In the genomic region with DNA sequence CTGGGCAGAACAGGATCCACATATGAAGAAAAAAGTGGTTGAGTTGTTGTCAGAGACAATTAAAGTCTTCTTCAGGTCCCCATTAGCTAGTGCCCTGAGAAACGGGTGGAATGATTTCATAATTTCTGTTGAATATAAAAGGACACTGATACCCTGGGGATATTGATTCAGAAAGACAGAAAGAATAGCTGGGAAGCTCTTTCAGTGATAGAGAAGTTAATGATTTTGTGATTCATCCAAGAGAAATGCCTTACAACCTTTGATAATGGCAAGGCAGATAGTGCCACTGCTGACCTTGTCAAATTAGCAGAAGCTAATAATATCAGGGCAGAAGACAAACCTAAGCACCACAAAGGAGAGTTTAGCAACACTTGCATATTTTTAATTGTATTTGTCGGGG, we compare ENCODE assay signal across 21 cellular contexts. TPM values are rescaled to one million over a fixed set of nuclear protein-coding genes. Genes with fewer than 3 reads are reported as not detected.
DNase-seq lines count a peak whose midpoint lies in the region; ATAC-seq, FAIRE-seq and TF ChIP-seq lines count a peak whose summit lies in the region.
"Had no signal": no experiment of that assay in that cellular context is flagged by ENCODE, and none has a peak within 500 bp of the region (broad histone marks: within the 10 kb centered on the region; RNA-seq: fewer than 3 reads in every experiment).

No MANE protein-coding gene starts in this region.

- H3K9me3 ChIP-seq in A549 (no peaks in the 10 kb centered on the region), gastroesophageal sphincter (no peaks in the 10 kb centered on the region)

- CTCF ChIA-PET in A549 (lab: Yijun Ruan, JAX): interaction anchor here (0.6 to 1.5 kb wide), 5 partner anchors 9 to 842 kb away, joined by 3 to 4 read pairs (median 3); no protein-coding TSS in a partner anchor

- H3K4me3 ChIP-seq in A549 (no peak overlapping the region), gastroesophageal sphincter (no peak overlapping the region)
- H3K4me3 ChIP-seq: K562, PC-9 had no signal

- peak overlapping the region; percentile 51 for H3K4me2 ChIP-seq in A549
- H3K4me2 ChIP-seq: PC-9 had no signal

- no peak for TF ChIP-seq EP300 in A549 (IDR thresholded peaks at IDR 0.05)
- no peak for TF ChIP-seq EP300 in gastroesophageal sphincter (IDR thresholded peaks at IDR 0.05)

- no peak for DNase-seq in A549 (ENCODE audit: low read depth in 1 of 2, low spot score in 1 of 2)
- peak; percentile 9 for DNase-seq in M059J (ENCODE audit: low read depth)
- DNase-seq in SW480 (ENCODE audit: low spot score): peak; percentile 7
- DNase-seq in foreskin melanocyte: peak; percentile 63
- DNase-seq in mesenteric fat pad (ENCODE audit: low spot score): no peak
- DNase-seq: DMS 273 treated with DMSO at 0.1 percent for 48 hours, GF-D8, H7, NCI-H1436, NCI-H2029 treated with DMSO at 0.1 percent for 48 hours, NCI-H510A, PC-9, Right ventricle myocardium superior had no signal

- TF ChIP-seq RAD21 in A549 (conservative IDR thresholded peaks at IDR 0.05 in 1 of 2, IDR thresholded peaks at IDR 0.05 in 1 of 2): no peak

- TF ChIP-seq POLR2A in A549 (IDR thresholded peaks at IDR 0.05; ENCODE audit: low read length) (no peak), gastroesophageal sphincter (IDR thresholded peaks at IDR 0.05) (no peak)

- H3K27ac ChIP-seq in A549 (no peak overlapping the region), gastroesophageal sphincter (no peak overlapping the region)
- H3K27ac ChIP-seq: C4-2B, PC-9 had no signal

- POLR2A ChIA-PET in A549 (lab: Yijun Ruan, JAX): no interaction called here

- ATAC-seq in A549 (no peak), HG03175 (IDR thresholded peaks at IDR 0.05; ENCODE audit: unreplicated experiment) (no peak), HG03432 (IDR thresholded peaks at IDR 0.05; ENCODE audit: unreplicated experiment) (no peak), gastroesophageal sphincter (no peak)
- ATAC-seq: K562 had no signal

- H3K4me1 ChIP-seq in A549 (peaks cover 11% of the 10 kb centered on the region; the same call in 2 of the 3 replicates), gastroesophageal sphincter (peaks cover 0 to under 1% (median 0%) of the 10 kb centered on the region in 3 donors)

- H3K36me3 ChIP-seq in gastroesophageal sphincter: no peaks in the 10 kb centered on the region

- no peaks in the 10 kb centered on the region for H3K27me3 ChIP-seq in gastroesophageal sphincter

- 42% methylated on average over 2 of the region's 2 CpGs for WGBS in A549 (ENCODE audit: missing lambda C conversion rate)
- WGBS in gastroesophageal sphincter (ENCODE audit: low coverage in 1 of 2), 2 donors: 72 to 92% methylated on average over 1 to 2 of the region's 2 CpGs

- no peak for TF ChIP-seq CTCF in A549 (IDR thresholded peaks at IDR 0.05)
- no peak for TF ChIP-seq CTCF in gastroesophageal sphincter (IDR thresholded peaks at IDR 0.05)

- FAIRE-seq in A549 (lab: Jason Lieb, UNC): no peak
- FAIRE-seq: GM12892, GM19239, K562 had no signal

TF ChIP-seq in A549, 52 proteins besides CTCF, POLR2A, EP300 and RAD21:
- TF ChIP-seq KDM5A (IDR thresholded peaks at IDR 0.05) (no peak), ESRRA (IDR thresholded peaks at IDR 0.05; ENCODE audit: borderline replicate concordance, low read length) (no peak), ZSCAN20 (CRISPR knock-in tag; IDR thresholded peaks at IDR 0.05) (no peak), RFX5 (IDR thresholded peaks at IDR 0.05) (no peak), CBX2 (IDR thresholded peaks at IDR 0.05; ENCODE audit: borderline replicate concordance, low read depth) (no peak), EHMT2 (IDR thresholded peaks at IDR 0.05; ENCODE audit: low read depth) (no peak), HOXB13 (CRISPR knock-in tag; IDR thresholded peaks at IDR 0.05; ENCODE audit: low read depth) (no peak), CBX8 (IDR thresholded peaks at IDR 0.05) (no peak), TP53 (CRISPR knock-in tag; IDR thresholded peaks at IDR 0.05) (no peak), RARB (CRISPR knock-in tag; IDR thresholded peaks at IDR 0.05) (no peak), FOSB (CRISPR knock-in tag; IDR thresholded peaks at IDR 0.05) (no peak)
- TF ChIP-seq, protein P1, sequence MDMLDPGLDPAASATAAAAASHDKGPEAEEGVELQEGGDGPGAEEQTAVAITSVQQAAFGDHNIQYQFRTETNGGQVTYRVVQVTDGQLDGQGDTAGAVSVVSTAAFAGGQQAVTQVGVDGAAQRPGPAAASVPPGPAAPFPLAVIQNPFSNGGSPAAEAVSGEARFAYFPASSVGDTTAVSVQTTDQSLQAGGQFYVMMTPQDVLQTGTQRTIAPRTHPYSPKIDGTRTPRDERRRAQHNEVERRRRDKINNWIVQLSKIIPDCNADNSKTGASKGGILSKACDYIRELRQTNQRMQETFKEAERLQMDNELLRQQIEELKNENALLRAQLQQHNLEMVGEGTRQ (IDR thresholded peaks at IDR 0.05): no peak
- TF ChIP-seq, protein P2, sequence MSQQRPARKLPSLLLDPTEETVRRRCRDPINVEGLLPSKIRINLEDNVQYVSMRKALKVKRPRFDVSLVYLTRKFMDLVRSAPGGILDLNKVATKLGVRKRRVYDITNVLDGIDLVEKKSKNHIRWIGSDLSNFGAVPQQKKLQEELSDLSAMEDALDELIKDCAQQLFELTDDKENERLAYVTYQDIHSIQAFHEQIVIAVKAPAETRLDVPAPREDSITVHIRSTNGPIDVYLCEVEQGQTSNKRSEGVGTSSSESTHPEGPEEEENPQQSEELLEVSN (IDR thresholded peaks at IDR 0.05; ENCODE audit: borderline replicate concordance, low read depth): no peak
- TF ChIP-seq, protein P3, sequence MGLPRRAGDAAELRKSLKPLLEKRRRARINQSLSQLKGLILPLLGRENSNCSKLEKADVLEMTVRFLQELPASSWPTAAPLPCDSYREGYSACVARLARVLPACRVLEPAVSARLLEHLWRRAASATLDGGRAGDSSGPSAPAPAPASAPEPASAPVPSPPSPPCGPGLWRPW (IDR thresholded peaks at IDR 0.05): no peak

RNA-seq across cellular contexts. Expression of a gene that starts 37.9 kb away (rescaled TPM):
- polyA plus RNA-seq in A549 (2011; rRNA removed) (0.07 and 0.13 TPM in 2 replicates), A549 (2017; fragmentation: RNase III; extraction: RNeasy Plus Mini Kit Qiagen cat#74134 plus additional on column Dnase treatment) (not detected in 3 replicates)
- polyA plus RNA-seq in A549 (2012; cell fraction: cytosol; rRNA removed): 0.03 TPM in 1 of 2 replicates, not detected in the other
- polyA plus RNA-seq in A549 (2012; cell fraction: nucleus; rRNA removed): not detected in 2 replicates
- 0.12 and 0.19 TPM in 2 replicates for polyA minus RNA-seq in A549 (2011; rRNA and poly(A)+ RNA removed)
- total RNA-seq in M059J (2014; rRNA removed; shearing (Covaris generic)): 0.44 and 2.1 TPM in 2 replicates
- total RNA-seq in mesenteric fat pad (0.35 TPM), gastroesophageal sphincter (1 to 10 TPM; 1.6 to 4.4 (median 3.2) TPM)
- total RNA-seq: Daoy, PC-9 had no signal

Comparison
In these comparisons a context has a peak if more than half of its experiments do, and no peak if none do; other contexts are left out.
1. DNase-seq: peak in M059J (single experiment), SW480 (single experiment) and foreskin melanocyte (single experiment); none in A549 (0 of 2) and mesenteric fat pad (single experiment).